ENCODE assay signal across 26 cellular contexts in the genomic region with DNA sequence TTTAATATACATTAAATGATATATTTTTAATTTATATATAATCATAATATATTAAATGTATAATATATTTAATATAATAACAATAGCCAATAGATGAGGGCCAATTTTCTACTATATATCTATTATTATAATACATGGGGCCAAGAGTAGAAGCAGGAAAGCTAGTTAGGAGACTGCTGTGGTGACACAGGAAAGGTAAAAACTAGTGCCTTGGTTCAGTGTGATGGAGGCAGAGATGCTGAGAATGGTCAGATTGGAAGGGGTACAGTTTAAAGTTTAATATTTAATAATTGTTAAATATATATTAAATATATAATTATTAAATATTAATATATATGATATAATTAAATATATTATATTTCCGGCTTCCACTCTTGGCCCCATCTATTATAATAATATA.
"Had no signal": no experiment of that assay in that cellular context is flagged by ENCODE, and none has a peak within 500 bp of the region (broad histone marks: within the 10 kb centered on the region; RNA-seq: fewer than 3 reads in every experiment).

No MANE protein-coding gene starts in this region.

- H3K27ac Mint-ChIP-seq: dendritic cell treated with granulocyte-macrophage colony-stimulating factor and Interleukin-4, amounts not matched to agents 40 ng/mL and 50 ng/mL, for 4 days; effector memory CD8-positive, alpha-beta T cell; endodermal cell had no signal

- FAIRE-seq: endothelial cell of umbilical vein had no signal

- H3K79me2 ChIP-seq: hepatocyte had no signal

- H3K9me3 ChIP-seq: colonic mucosa, esophagus muscularis mucosa, esophagus squamous epithelium, gastrocnemius medialis, gastroesophageal sphincter, heart left ventricle, heart right ventricle had no signal

- H3K4me3 ChIP-seq: colonic mucosa, coronary artery, dorsolateral prefrontal cortex, esophagus muscularis mucosa, esophagus squamous epithelium, gastrocnemius medialis, gastroesophageal sphincter, heart left ventricle, heart right ventricle, hepatocyte had no signal

- H3K4me1 Mint-ChIP-seq: endodermal cell had no signal

- H3K36me3 ChIP-seq: colonic mucosa, esophagus muscularis mucosa, esophagus squamous epithelium, gastrocnemius medialis, gastroesophageal sphincter, heart left ventricle, heart right ventricle had no signal

- H3K4me3 Mint-ChIP-seq: dendritic cell treated with granulocyte-macrophage colony-stimulating factor and Interleukin-4, amounts not matched to agents 40 ng/mL and 50 ng/mL, for 4 days; effector memory CD8-positive, alpha-beta T cell; endodermal cell had no signal

- H3K4me2 ChIP-seq: hepatocyte had no signal

- DNase-seq: colonic mucosa; cortex of kidney; dermis blood vessel endothelial cell; dorsolateral prefrontal cortex; effector CD4-positive, alpha-beta T cell; effector CD8-positive, alpha-beta T cell; effector memory CD4-positive, alpha-beta T cell; effector memory CD8-positive, alpha-beta T cell; endodermal cell; erythroblast; esophagus squamous epithelium; foreskin fibroblast; foreskin keratinocyte; foreskin melanocyte; gastrocnemius medialis; glutamatergic neuron; head of caudate nucleus; heart left ventricle; heart right ventricle had no signal

- H3K4me1 ChIP-seq: colonic mucosa, esophagus muscularis mucosa, esophagus squamous epithelium, foreskin keratinocyte, gastrocnemius medialis, gastroesophageal sphincter, heart left ventricle, heart right ventricle had no signal

- H3K9me3 Mint-ChIP-seq: endodermal cell had no signal

- H2AFZ ChIP-seq: hepatocyte had no signal

- H3K27me3 Mint-ChIP-seq: dendritic cell treated with granulocyte-macrophage colony-stimulating factor and Interleukin-4, amounts not matched to agents 40 ng/mL and 50 ng/mL, for 4 days; effector memory CD8-positive, alpha-beta T cell had no signal

- H3K27ac ChIP-seq: colonic mucosa, coronary artery, dorsolateral prefrontal cortex, epithelial cell of prostate, esophagus muscularis mucosa, esophagus squamous epithelium, foreskin keratinocyte, gastrocnemius medialis, gastroesophageal sphincter, heart left ventricle, heart right ventricle, hepatocyte had no signal

- ATAC-seq: effector memory CD8-positive, alpha-beta T cell; foreskin keratinocyte; gastrocnemius medialis; gastroesophageal sphincter; heart left ventricle; heart right ventricle had no signal
